10 cellular contexts compared by ENCODE assay signal in the genomic region with DNA sequence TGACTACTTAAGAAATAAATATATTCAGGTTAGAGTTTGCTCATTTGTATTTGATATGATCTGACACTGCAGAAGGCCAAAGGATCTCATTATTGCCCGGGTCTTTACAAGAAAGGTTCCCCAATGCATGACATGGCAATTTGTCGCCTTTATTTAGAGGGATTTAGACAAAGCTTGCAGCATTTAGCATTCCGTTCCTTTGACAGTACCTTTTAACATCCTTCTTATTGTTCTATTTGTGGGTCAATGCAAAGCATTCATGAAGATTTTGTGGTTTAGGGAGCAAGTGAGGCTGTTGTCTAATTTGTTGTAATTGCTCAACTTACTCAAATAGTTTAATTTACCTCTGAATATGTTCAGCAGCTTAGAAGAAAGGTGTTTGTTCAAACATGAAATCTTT.
"Had no signal": no experiment of that assay in that cellular context is flagged by ENCODE, and none has a peak within 500 bp of the region (broad histone marks: within the 10 kb centered on the region; RNA-seq: fewer than 3 reads in every experiment).

No MANE protein-coding gene starts in this region.

- H3K4me1 ChIP-seq: stomach had no signal

- H3K27me3 ChIP-seq: stomach had no signal

- ATAC-seq: effector memory CD8-positive, alpha-beta T cell; left colon had no signal

- H3K9me3 ChIP-seq: thoracic aorta had no signal

- H3K4me3 ChIP-seq: coronary artery, skin epidermis, stomach, thoracic aorta had no signal

- DNase-seq: activated CD4-positive, alpha-beta memory T cell treated with anti-CD3 and anti-CD28 coated beads, Interleukin-2, amount 10 ng/mL, durations not matched to agents 7 days and 5 days; activated gamma-delta T cell; activated T-cell treated with anti-CD3 and anti-CD28 coated beads, Interleukin-2, amount 50 U/mL, for 48 hours; anterior cingulate cortex; effector memory CD8-positive, alpha-beta T cell; left colon; stomach had no signal

- H3K36me3 ChIP-seq: stomach, thoracic aorta had no signal

- H3K27ac ChIP-seq: coronary artery, skin epidermis, stomach, thoracic aorta had no signal
